11 cellular contexts compared by ENCODE assay signal in genomic region chr19:12667903-12668302, GRCh38. TPM values are rescaled to one million over a fixed set of nuclear protein-coding genes. Genes with fewer than 3 reads are reported as not detected.
A peak's percentile ranks its signal among the peaks of the same experiment; 100 is the strongest.
DNase-seq lines count a peak whose midpoint lies in the region; ATAC-seq and TF ChIP-seq lines count a peak whose summit lies in the region.
"Had no signal": no experiment of that assay in that cellular context is flagged by ENCODE, and none has a peak within 500 bp of the region (broad histone marks: within the 10 kb centered on the region; RNA-seq: fewer than 3 reads in every experiment).

No MANE protein-coding gene starts in this region.

- ATAC-seq in activated CD8-positive, alpha-beta T cell treated with anti-CD3 and anti-CD28 coated beads for 36 hours: no peak
- no peak for ATAC-seq in GM18858 (IDR thresholded peaks at IDR 0.05; ENCODE audit: unreplicated experiment)
- ATAC-seq in GM18867 (IDR thresholded peaks at IDR 0.05; ENCODE audit: unreplicated experiment): no peak
- ATAC-seq in HG03521 (IDR thresholded peaks at IDR 0.05; ENCODE audit: unreplicated experiment): no peak
- ATAC-seq: right cardiac atrium had no signal

- H3K4me3 ChIP-seq in iPS-18c (ENCODE audit: insufficient read depth, low read depth, low read length): 0 out of 2 replicates have a peak overlapping the region, but pooled peaks have one; percentile 94
- peak overlapping the region; percentile 78 to 97 (median 88) for H3K4me3 ChIP-seq in stomach

- peaks cover 51% of the 10 kb centered on the region for H3K4me1 Mint-ChIP-seq in activated naive CD4-positive, alpha-beta T cell treated with anti-CD3 and anti-CD28 coated beads for 36 hours (ENCODE audit: low read depth)
- H3K4me1 Mint-ChIP-seq in activated CD8-positive, alpha-beta T cell treated with anti-CD3 and anti-CD28 coated beads for 36 hours (ENCODE audit: low read depth): peaks cover 41% of the 10 kb centered on the region

- H3K36me3 ChIP-seq in stomach: peaks cover 16 to 39% (median 36%) of the 10 kb centered on the region in 4 donors

- CTCF ChIA-PET in activated naive CD4-positive, alpha-beta T cell treated with anti-CD3 and anti-CD28 coated beads for 36 hours (lab: Charles Lee): interaction anchor here (0.9 to 4.8 kb wide), 2 partner anchors 10 to 98 kb away, joined by 4 to 27 read pairs; no protein-coding TSS in a partner anchor
- CTCF ChIA-PET in activated CD8-positive, alpha-beta T cell treated with anti-CD3 and anti-CD28 coated beads for 36 hours (lab: Charles Lee): interaction anchor here (3.4 kb wide), 1 partner anchor 104 kb away, joined by 12 read pairs; no protein-coding TSS in a partner anchor

- TF ChIP-seq CTCF in activated CD8-positive, alpha-beta T cell treated with anti-CD3 and anti-CD28 coated beads for 36 hours (IDR thresholded peaks at IDR 0.05): no peak
- TF ChIP-seq CTCF in stomach (IDR thresholded peaks at IDR 0.05): no peak

- peak overlapping the region; percentile 95 for H3K4me3 Mint-ChIP-seq in activated naive CD4-positive, alpha-beta T cell treated with anti-CD3 and anti-CD28 coated beads for 36 hours
- peak overlapping the region; percentile 99 for H3K4me3 Mint-ChIP-seq in activated CD8-positive, alpha-beta T cell treated with anti-CD3 and anti-CD28 coated beads for 36 hours

- H3K27me3 Mint-ChIP-seq in activated naive CD4-positive, alpha-beta T cell treated with anti-CD3 and anti-CD28 coated beads for 36 hours (ENCODE audit: low read depth): no peaks in the 10 kb centered on the region
- no peaks in the 10 kb centered on the region for H3K27me3 Mint-ChIP-seq in activated CD8-positive, alpha-beta T cell treated with anti-CD3 and anti-CD28 coated beads for 36 hours

- H3K4me1 ChIP-seq in stomach: peaks cover 33 to 73% (median 60%) of the 10 kb centered on the region in 4 donors

- H3K9me3 Mint-ChIP-seq in activated naive CD4-positive, alpha-beta T cell treated with anti-CD3 and anti-CD28 coated beads for 36 hours: no peaks in the 10 kb centered on the region
- H3K9me3 Mint-ChIP-seq in activated CD8-positive, alpha-beta T cell treated with anti-CD3 and anti-CD28 coated beads for 36 hours: no peaks in the 10 kb centered on the region

- H3K27me3 ChIP-seq in stomach: no peaks in the 10 kb centered on the region

- no peak for TF ChIP-seq EP300 in stomach (IDR thresholded peaks at IDR 0.05)

- H3K27ac ChIP-seq in stomach: peak overlapping the region in 3 of 5 donors; percentile 94 to 96 (median 96)

- intact Hi-C loops in activated naive CD4-positive, alpha-beta T cell treated with anti-CD3 and anti-CD28 coated beads for 36 hours (cut with micrococcal nuclease): loop anchor here (5.0 to 10.0 kb wide), 3 partner anchors 373 to 576 kb away; partner anchors contain the start of gene ZNF44
- intact Hi-C loops in activated CD8-positive, alpha-beta T cell treated with anti-CD3 and anti-CD28 coated beads for 36 hours (cut with micrococcal nuclease): loop anchor here (5.0 to 10.0 kb wide), 2 partner anchors 53 to 106 kb away; partner anchors contain the start of genes ZNF490 and ZNF791
- intact Hi-C loops in stomach (cut with DNase I; ENCODE audit: low total_unique reads): no loop called here

- WGBS in stomach, 5 donors: 67 to 82% (median 75%) methylated on average over 4 of the region's 4 CpGs

- DNase-seq in activated naive CD4-positive, alpha-beta T cell treated with anti-CD3 and anti-CD28 coated beads for 36 hours: no peak
- no peak for DNase-seq in activated naive CD4-positive, alpha-beta T cell treated with Interleukin-2 at 50 U/mL for 16 hours
- no peak for DNase-seq in activated CD8-positive, alpha-beta T cell treated with anti-CD3 and anti-CD28 coated beads for 36 hours
- DNase-seq in stomach: no peak
- DNase-seq: right cardiac atrium; SIG-M5; stimulated activated naive CD4-positive, alpha-beta T cell had no signal

- peaks cover 41% of the 10 kb centered on the region for H3K36me3 Mint-ChIP-seq in activated naive CD4-positive, alpha-beta T cell treated with anti-CD3 and anti-CD28 coated beads for 36 hours (ENCODE audit: low read depth)
- H3K36me3 Mint-ChIP-seq in activated CD8-positive, alpha-beta T cell treated with anti-CD3 and anti-CD28 coated beads for 36 hours (ENCODE audit: low read depth): peaks cover 54% of the 10 kb centered on the region

- TF ChIP-seq POLR2A in stomach (IDR thresholded peaks at IDR 0.05): no peak

- peaks cover 2% of the 10 kb centered on the region for H3K9me3 ChIP-seq in iPS-18c (ENCODE audit: control insufficient read depth, insufficient read depth, low read length)
- H3K9me3 ChIP-seq in stomach: no peaks in the 10 kb centered on the region

- POLR2A ChIA-PET in activated CD8-positive, alpha-beta T cell treated with anti-CD3 and anti-CD28 coated beads for 36 hours (lab: Charles Lee): interaction anchor here (1.1 to 4.3 kb wide), 5 partner anchors 10 to 142 kb away, joined by 3 to 29 read pairs (median 4); no protein-coding TSS in a partner anchor

- peak overlapping the region; percentile 46 for H3K27ac Mint-ChIP-seq in activated naive CD4-positive, alpha-beta T cell treated with anti-CD3 and anti-CD28 coated beads for 36 hours
- H3K27ac Mint-ChIP-seq in activated CD8-positive, alpha-beta T cell treated with anti-CD3 and anti-CD28 coated beads for 36 hours: peak overlapping the region; percentile 100

RNA-seq across cellular contexts. Expression of gene WDR83, which starts 1.3 kb away (rescaled TPM):
- 10 to 100 TPM; 14.9 to 16.2 TPM for total RNA-seq in activated naive CD4-positive, alpha-beta T cell treated with anti-CD3 and anti-CD28 coated beads for 36 hours
- total RNA-seq in activated CD8-positive, alpha-beta T cell treated with anti-CD3 and anti-CD28 coated beads for 36 hours: 10 to 100 TPM; 17.5 to 23.2 TPM
- total RNA-seq in stomach: 10 to 100 TPM in 1 of 5 donors, 1 to 10 TPM in 4; 1.4 to 12.9 (median 9.6) TPM
- 10 to 100 TPM; 20.6 to 33.4 (median 32.7) TPM for polyA plus RNA-seq in stomach

RNA-seq across cellular contexts. Expression of gene MAN2B1, which starts 1.4 kb away (rescaled TPM):
- total RNA-seq in activated naive CD4-positive, alpha-beta T cell treated with anti-CD3 and anti-CD28 coated beads for 36 hours: 100 to 1,000 TPM; 120 to 131 TPM
- total RNA-seq in activated CD8-positive, alpha-beta T cell treated with anti-CD3 and anti-CD28 coated beads for 36 hours: 100 to 1,000 TPM; 127 to 135 TPM
- total RNA-seq in stomach: 100 to 1,000 TPM in 4 of 5 donors, 10 to 100 TPM in 1; 41.7 to 429 (median 117) TPM
- 10 to 100 TPM; 20.6 to 59.0 (median 42.1) TPM for polyA plus RNA-seq in stomach

RNA-seq across cellular contexts. Expression of gene DHPS, which starts 13.8 kb away (rescaled TPM):
- total RNA-seq in activated naive CD4-positive, alpha-beta T cell treated with anti-CD3 and anti-CD28 coated beads for 36 hours: 100 to 1,000 TPM; 131 to 149 TPM
- 100 to 1,000 TPM; 113 TPM for total RNA-seq in activated CD8-positive, alpha-beta T cell treated with anti-CD3 and anti-CD28 coated beads for 36 hours
- 100 to 1,000 TPM in 2 of 5 donors, 10 to 100 TPM in 3; 51.7 to 287 (median 82.6) TPM for total RNA-seq in stomach
- 10 to 100 TPM; 65.1 to 76.0 (median 75.0) TPM for polyA plus RNA-seq in stomach

RNA-seq across cellular contexts. Expression of gene GNG14, which starts 19.9 kb away (rescaled TPM):
- total RNA-seq in activated naive CD4-positive, alpha-beta T cell treated with anti-CD3 and anti-CD28 coated beads for 36 hours: not detected
- total RNA-seq in activated CD8-positive, alpha-beta T cell treated with anti-CD3 and anti-CD28 coated beads for 36 hours: not detected
- not detected for total RNA-seq in stomach
- not detected for polyA plus RNA-seq in stomach
- total RNA-seq: right cardiac atrium had no signal
- polyA plus RNA-seq: right cardiac atrium had no signal

RNA-seq across cellular contexts. Expression of gene FBXW9, which starts 28.5 kb away (rescaled TPM):
- total RNA-seq in activated naive CD4-positive, alpha-beta T cell treated with anti-CD3 and anti-CD28 coated beads for 36 hours: 1 to 10 TPM; 7.2 to 8.7 TPM
- 10 to 100 TPM in 1 of 2 experiments, 1 to 10 TPM in 1; 9.9 to 10.8 TPM for total RNA-seq in activated CD8-positive, alpha-beta T cell treated with anti-CD3 and anti-CD28 coated beads for 36 hours
- 10 to 100 TPM in 1 of 5 donors, 1 to 10 TPM in 3, under 1 TPM in 1; 0.29 to 10.9 (median 2.7) TPM for total RNA-seq in stomach
- polyA plus RNA-seq in stomach: 1 to 10 TPM; 4.6 to 9.8 (median 5.8) TPM
